1 cellular context compared by ENCODE assay signal in the genomic region with DNA sequence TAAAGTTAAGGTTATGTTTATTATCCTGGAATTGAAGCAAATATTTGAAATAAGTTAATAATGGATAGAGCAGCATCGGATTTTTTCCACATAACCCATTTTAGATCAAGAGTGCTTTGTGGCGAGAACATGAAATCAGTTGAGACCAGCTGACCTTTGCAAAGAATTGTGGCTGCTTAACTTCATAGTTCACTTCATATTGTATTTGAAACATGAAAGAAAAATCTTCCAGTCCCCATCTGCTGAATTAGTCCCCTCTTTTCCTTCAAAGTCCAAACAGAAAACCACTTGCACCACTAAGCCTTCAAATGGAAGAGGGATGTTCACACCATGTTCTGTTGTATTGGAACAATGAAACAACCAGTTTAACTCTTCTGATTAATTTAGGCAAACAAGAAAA.
TF ChIP-seq lines count a peak whose summit lies in the region.

No MANE protein-coding gene starts in this region.

TF ChIP-seq in A549, 52 proteins besides CTCF, POLR2A, EP300 and RAD21 (continued from another document):
- TF ChIP-seq, protein P1, sequence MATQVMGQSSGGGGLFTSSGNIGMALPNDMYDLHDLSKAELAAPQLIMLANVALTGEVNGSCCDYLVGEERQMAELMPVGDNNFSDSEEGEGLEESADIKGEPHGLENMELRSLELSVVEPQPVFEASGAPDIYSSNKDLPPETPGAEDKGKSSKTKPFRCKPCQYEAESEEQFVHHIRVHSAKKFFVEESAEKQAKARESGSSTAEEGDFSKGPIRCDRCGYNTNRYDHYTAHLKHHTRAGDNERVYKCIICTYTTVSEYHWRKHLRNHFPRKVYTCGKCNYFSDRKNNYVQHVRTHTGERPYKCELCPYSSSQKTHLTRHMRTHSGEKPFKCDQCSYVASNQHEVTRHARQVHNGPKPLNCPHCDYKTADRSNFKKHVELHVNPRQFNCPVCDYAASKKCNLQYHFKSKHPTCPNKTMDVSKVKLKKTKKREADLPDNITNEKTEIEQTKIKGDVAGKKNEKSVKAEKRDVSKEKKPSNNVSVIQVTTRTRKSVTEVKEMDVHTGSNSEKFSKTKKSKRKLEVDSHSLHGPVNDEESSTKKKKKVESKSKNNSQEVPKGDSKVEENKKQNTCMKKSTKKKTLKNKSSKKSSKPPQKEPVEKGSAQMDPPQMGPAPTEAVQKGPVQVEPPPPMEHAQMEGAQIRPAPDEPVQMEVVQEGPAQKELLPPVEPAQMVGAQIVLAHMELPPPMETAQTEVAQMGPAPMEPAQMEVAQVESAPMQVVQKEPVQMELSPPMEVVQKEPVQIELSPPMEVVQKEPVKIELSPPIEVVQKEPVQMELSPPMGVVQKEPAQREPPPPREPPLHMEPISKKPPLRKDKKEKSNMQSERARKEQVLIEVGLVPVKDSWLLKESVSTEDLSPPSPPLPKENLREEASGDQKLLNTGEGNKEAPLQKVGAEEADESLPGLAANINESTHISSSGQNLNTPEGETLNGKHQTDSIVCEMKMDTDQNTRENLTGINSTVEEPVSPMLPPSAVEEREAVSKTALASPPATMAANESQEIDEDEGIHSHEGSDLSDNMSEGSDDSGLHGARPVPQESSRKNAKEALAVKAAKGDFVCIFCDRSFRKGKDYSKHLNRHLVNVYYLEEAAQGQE (IDR thresholded peaks at IDR 0.05), result no peak
- TF ChIP-seq, protein P2, sequence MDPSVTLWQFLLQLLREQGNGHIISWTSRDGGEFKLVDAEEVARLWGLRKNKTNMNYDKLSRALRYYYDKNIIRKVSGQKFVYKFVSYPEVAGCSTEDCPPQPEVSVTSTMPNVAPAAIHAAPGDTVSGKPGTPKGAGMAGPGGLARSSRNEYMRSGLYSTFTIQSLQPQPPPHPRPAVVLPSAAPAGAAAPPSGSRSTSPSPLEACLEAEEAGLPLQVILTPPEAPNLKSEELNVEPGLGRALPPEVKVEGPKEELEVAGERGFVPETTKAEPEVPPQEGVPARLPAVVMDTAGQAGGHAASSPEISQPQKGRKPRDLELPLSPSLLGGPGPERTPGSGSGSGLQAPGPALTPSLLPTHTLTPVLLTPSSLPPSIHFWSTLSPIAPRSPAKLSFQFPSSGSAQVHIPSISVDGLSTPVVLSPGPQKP (IDR thresholded peaks at IDR 0.05; ENCODE audit: low read depth, low read length), result no peak
TF ChIP-seq in A549: peak in this region for 0.
